In the genomic region with DNA sequence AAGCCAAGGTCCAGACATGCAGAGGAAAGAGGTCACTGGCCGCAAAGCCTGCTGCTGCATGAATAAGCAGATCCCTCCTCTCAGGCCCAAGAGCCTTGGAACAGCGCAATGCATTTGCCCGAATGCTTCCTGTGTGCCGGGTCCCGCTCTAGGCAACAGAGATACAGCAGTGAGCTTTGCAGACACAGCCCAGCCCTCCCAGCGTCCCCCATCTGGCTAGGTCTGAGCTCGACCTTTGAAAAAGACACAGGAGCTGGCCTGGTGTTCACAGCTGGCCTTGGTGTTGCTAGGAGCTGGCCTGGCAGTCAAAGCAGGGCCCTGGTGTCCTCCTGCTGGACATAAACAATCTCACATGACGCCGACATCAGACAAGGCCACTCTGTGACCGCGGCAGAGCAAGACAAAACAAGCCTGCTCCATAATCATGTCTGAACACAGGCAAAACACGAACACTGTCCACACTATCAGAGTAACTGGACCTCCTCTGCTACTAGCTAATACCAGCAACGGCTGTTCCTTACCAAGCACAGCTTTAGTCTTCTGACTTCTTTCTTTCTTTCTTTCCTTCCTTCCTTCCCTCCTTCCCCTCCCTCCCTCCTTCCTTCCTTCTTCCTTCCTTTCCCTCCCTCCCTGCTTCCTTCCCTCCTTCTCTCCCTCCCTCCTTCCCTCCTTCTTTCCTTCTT, we compare ENCODE assay signal across 8 cellular contexts. TPM values are rescaled to one million over a fixed set of nuclear protein-coding genes. Genes with fewer than 3 reads are reported as not detected.
DNase-seq lines count a peak whose midpoint lies in the region; ATAC-seq and TF ChIP-seq lines count a peak whose summit lies in the region.
"Had no signal": no experiment of that assay in that cellular context is flagged by ENCODE, and none has a peak within 500 bp of the region (broad histone marks: within the 10 kb centered on the region; RNA-seq: fewer than 3 reads in every experiment).

No MANE protein-coding gene starts in this region.

- DNase-seq in adipocyte (ENCODE audit: low read depth) (peak; percentile 13), foreskin keratinocyte (peak; percentile 61 to 68), upper lobe of left lung (no peak), GM13977 (ENCODE audit: low spot score) (no peak)
- DNase-seq in activated CD4-positive, alpha-beta T cell treated with anti-CD3 and anti-CD28 coated beads, Interleukin-2, amount 50 U/mL, for 48 hours: no peak

- ATAC-seq in foreskin keratinocyte (peak; percentile 41), upper lobe of left lung (ENCODE audit: low FRiP score in 2 of 2) (peak; percentile 34 to 58), GM18511 (IDR thresholded peaks at IDR 0.05; ENCODE audit: unreplicated experiment) (no peak)

- H3K4me1 ChIP-seq in adipocyte (ENCODE audit: control insufficient read depth, insufficient read depth, low read length) (no peaks in the 10 kb centered on the region), foreskin keratinocyte (peaks cover 3% of the 10 kb centered on the region), upper lobe of left lung (peaks cover 15 to 21% (median 19%) of the 10 kb centered on the region in 4 donors)

- peak overlapping the region in 1 of 3 experiments; percentile 26 for H3K4me3 Mint-ChIP-seq in nephron

- peak overlapping the region; percentile 67 for H3K9ac ChIP-seq in adipocyte (ENCODE audit: low read length)

- no peak for TF ChIP-seq POLR2A in upper lobe of left lung (IDR thresholded peaks at IDR 0.05)

- H3K36me3 Mint-ChIP-seq in nephron (ENCODE audit: low read depth): no peaks in the 10 kb centered on the region

- no peak overlapping the region for H3K27ac ChIP-seq in foreskin keratinocyte
- H3K27ac ChIP-seq in upper lobe of left lung: peak overlapping the region; percentile 77 to 85 (median 80)
- H3K27ac ChIP-seq: cardiac muscle cell had no signal

- H3K9me3 ChIP-seq in adipocyte (ENCODE audit: control insufficient read depth, low read length) (no peaks in the 10 kb centered on the region), upper lobe of left lung (no peaks in the 10 kb centered on the region)

- no peaks in the 10 kb centered on the region for H3K9me3 Mint-ChIP-seq in nephron

- H3K36me3 ChIP-seq in adipocyte (ENCODE audit: control insufficient read depth, insufficient read depth, low read length, severe bottlenecking) (no peaks in the 10 kb centered on the region), upper lobe of left lung (no peaks in the 10 kb centered on the region)
- H3K36me3 ChIP-seq: cardiac muscle cell had no signal

- in situ Hi-C loops in GM13977 (cut with MboI; ENCODE audit: low pct_unique_long_range_greater_than_20kb, low sequenced_read_pairs, unreplicated experiment): no loop called here

- H3K27me3 ChIP-seq in adipocyte (replicated peaks; ENCODE audit: control insufficient read depth, insufficient read depth, low read length) (peaks cover 5% of the 10 kb centered on the region), foreskin keratinocyte (no peaks in the 10 kb centered on the region), upper lobe of left lung (no peaks in the 10 kb centered on the region)

- peaks cover 13% of the 10 kb centered on the region for H3K27me3 Mint-ChIP-seq in nephron (ENCODE audit: low read depth)

- peak; percentile 12 for TF ChIP-seq CTCF in foreskin keratinocyte (conservative IDR thresholded peaks at IDR 0.05)
- peak in 2 of 3 experiments; percentile 24 to 28 for TF ChIP-seq CTCF in nephron (IDR thresholded peaks at IDR 0.05; ENCODE audit: unreplicated experiment in 3 of 3)
- TF ChIP-seq CTCF in upper lobe of left lung (IDR thresholded peaks at IDR 0.05): peak in 1 of 6 experiments; percentile 55
- TF ChIP-seq CTCF in GM13977 (IDR thresholded peaks at IDR 0.05; ENCODE audit: extremely low read depth, insufficient read depth, missing control alignments): no peak

- peak overlapping the region; percentile 84 to 96 (median 94) for H3K27ac Mint-ChIP-seq in nephron

- 25 to 41% methylated on average over 11 to 13 of the region's 13 CpGs for WGBS in upper lobe of left lung, 2 donors

- H3K4me1 Mint-ChIP-seq in nephron: peaks cover 13% of the 10 kb centered on the region

- no peak for TF ChIP-seq EP300 in upper lobe of left lung (IDR thresholded peaks at IDR 0.05)

- no peak overlapping the region for H3K4me3 ChIP-seq in adipocyte (ENCODE audit: low read length)
- no peak overlapping the region for H3K4me3 ChIP-seq in upper lobe of left lung
- H3K4me3 ChIP-seq: cardiac muscle cell had no signal

RNA-seq across cellular contexts. Expression of a gene that starts 5.7 kb away (rescaled TPM):
- total RNA-seq in foreskin keratinocyte (1.9 and 2.0 TPM in 2 replicates), upper lobe of left lung (1 to 10 TPM; 2.3 to 9.1 (median 5.4) TPM)
- polyA plus RNA-seq in foreskin keratinocyte: 2.3 and 3.3 TPM in 2 replicates

RNA-seq across cellular contexts. Expression of a gene that starts 21.3 kb away (rescaled TPM):
- total RNA-seq in foreskin keratinocyte: 22.5 and 23.7 TPM in 2 replicates
- 42.4 and 45.9 TPM in 2 replicates for polyA plus RNA-seq in foreskin keratinocyte
- total RNA-seq in upper lobe of left lung: 100 to 1,000 TPM in 1 of 6 donors, 10 to 100 TPM in 5; 31.1 to 116 (median 57.8) TPM

RNA-seq across cellular contexts. Expression of a gene that starts 27.9 kb away (rescaled TPM):
- total RNA-seq in foreskin keratinocyte (8.2 and 8.6 TPM in 2 replicates), upper lobe of left lung (100 to 1,000 TPM in 2 of 6 donors, 10 to 100 TPM in 4; 12.9 to 118 (median 69.7) TPM)
- polyA plus RNA-seq in foreskin keratinocyte: 12.3 and 12.9 TPM in 2 replicates

RNA-seq across cellular contexts. Expression of a gene that starts 41.0 kb away (rescaled TPM):
- total RNA-seq in foreskin keratinocyte (82.3 and 85.4 TPM in 2 replicates), upper lobe of left lung (100 to 1,000 TPM; 125 to 412 (median 328) TPM)
- 60.6 and 66.8 TPM in 2 replicates for polyA plus RNA-seq in foreskin keratinocyte

Comparison
In these comparisons a context has a peak if more than half of its experiments do, and no peak if none do; other contexts are left out.
1. DNase-seq: peak in adipocyte (single experiment) and foreskin keratinocyte (2 of 2); none in upper lobe of left lung (0 of 2), GM13977 (single experiment) and activated CD4-positive, alpha-beta T cell treated with anti-CD3 and anti-CD28 coated beads, Interleukin-2, amount 50 U/mL, for 48 hours (0 of 2).